17 cellular contexts compared by ENCODE assay signal in the genomic region with DNA sequence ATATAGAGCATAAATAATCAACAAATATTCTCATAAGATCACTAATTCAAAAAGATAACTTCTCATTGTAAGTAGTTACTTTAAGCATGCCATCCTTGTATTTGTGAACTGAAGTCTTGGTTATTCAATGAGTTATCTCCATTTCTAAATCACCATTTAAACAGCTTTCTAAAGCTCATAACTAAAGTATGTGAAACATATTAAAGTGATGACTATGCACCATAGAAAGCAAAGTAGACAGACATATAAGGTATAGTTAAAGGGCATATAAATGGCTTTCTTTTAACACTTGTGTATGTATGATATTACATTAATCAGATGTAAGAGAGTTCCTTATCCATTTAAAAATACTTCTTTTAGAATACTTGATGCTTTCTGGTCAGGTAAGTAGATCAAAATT.
"Had no signal": no experiment of that assay in that cellular context is flagged by ENCODE, and none has a peak within 500 bp of the region (broad histone marks: within the 10 kb centered on the region; RNA-seq: fewer than 3 reads in every experiment).

No MANE protein-coding gene starts in this region.

- H3K27ac Mint-ChIP-seq: activated naive CD8-positive, alpha-beta T cell treated with anti-CD3 and anti-CD28 coated beads, Interleukin-2, amount 10 ng/mL, durations not matched to agents 7 days and 5 days; nephron progenitor cell had no signal

- ATAC-seq: esophagus mucosa, left lung had no signal

- DNase-seq: activated CD4-positive, alpha-beta T cell treated with anti-CD3 and anti-CD28 coated beads for 1 hour; activated CD4-positive, alpha-beta T cell treated with anti-CD3 and anti-CD28 coated beads, Interleukin-2, amount 50 U/mL, for 4 hours; activated naive CD4-positive, alpha-beta T cell; activated naive CD8-positive, alpha-beta T cell treated with anti-CD3 and anti-CD28 coated beads, Interleukin-2, amount 10 ng/mL, durations not matched to agents 7 days and 5 days; activated T-cell treated with anti-CD3 and anti-CD28 coated beads for 4 hours; anterior cingulate cortex; dorsolateral prefrontal cortex; kidney; left lung; mesenchymal stem cell; nephron progenitor cell; occipital lobe; stimulated activated CD4-positive, alpha-beta T cell treated with anti-CD3 and anti-CD28 coated beads, Interleukin-4, amount 100 ng/mL, for 24 hours; stimulated activated CD8-positive, alpha-beta memory T cell treated with anti-CD3 and anti-CD28 coated beads, Interleukin-4, amount 100 ng/mL, for 48 hours; stimulated activated naive CD4-positive, alpha-beta T cell treated with Interleukin-2 at 50 U/mL for 16 hours; substantia nigra had no signal

- H3K9me3 Mint-ChIP-seq: activated naive CD8-positive, alpha-beta T cell treated with anti-CD3 and anti-CD28 coated beads, Interleukin-2, amount 10 ng/mL, durations not matched to agents 7 days and 5 days; nephron progenitor cell had no signal

- H3K4me3 Mint-ChIP-seq: activated naive CD8-positive, alpha-beta T cell treated with anti-CD3 and anti-CD28 coated beads, Interleukin-2, amount 10 ng/mL, durations not matched to agents 7 days and 5 days; nephron progenitor cell had no signal
